27 cellular contexts compared by ENCODE assay signal in the genomic region with DNA sequence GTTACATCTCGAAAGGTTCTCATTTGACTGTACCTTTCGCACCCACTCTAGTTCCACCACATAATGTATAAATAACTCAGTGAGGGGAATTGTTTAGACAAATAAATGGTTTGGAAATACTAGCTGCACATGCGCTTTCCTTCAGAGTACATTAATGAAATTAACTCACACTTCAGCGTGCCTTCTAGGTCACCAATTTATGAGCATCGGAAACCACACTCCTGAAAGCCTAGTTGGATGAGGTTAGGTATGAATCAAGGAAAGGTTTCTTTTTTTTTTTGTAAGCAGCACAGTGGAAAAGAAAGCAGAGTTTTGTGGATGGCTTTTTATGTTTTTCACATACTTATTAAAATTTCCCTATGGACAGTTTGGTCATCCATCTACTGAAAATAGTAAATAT.
"Had no signal": no experiment of that assay in that cellular context is flagged by ENCODE, and none has a peak within 500 bp of the region (broad histone marks: within the 10 kb centered on the region; RNA-seq: fewer than 3 reads in every experiment).

No MANE protein-coding gene starts in this region.

- H3K4me1 Mint-ChIP-seq: activated naive CD4-positive, alpha-beta T cell treated with anti-CD3 and anti-CD28 coated beads, Interleukin-2, amount 10 ng/mL, durations not matched to agents 7 days and 5 days; activated naive CD8-positive, alpha-beta T cell treated with anti-CD3 and anti-CD28 coated beads, Interleukin-2, amount 10 ng/mL, durations not matched to agents 7 days and 5 days; central memory CD8-positive, alpha-beta T cell; naive thymus-derived CD4-positive, alpha-beta T cell had no signal

- DNase-seq: activated CD4-positive, alpha-beta T cell treated with anti-CD3 and anti-CD28 coated beads for 4 hours; activated CD4-positive, alpha-beta T cell treated with anti-CD3 and anti-CD28 coated beads, Interleukin-2, amount 50 U/mL, for 4 hours; activated CD8-positive, alpha-beta memory T cell treated with anti-CD3 and anti-CD28 coated beads, Interleukin-2, amount 50 U/mL, for 4 hours; activated effector memory CD4-positive, alpha-beta T cell treated with anti-CD3 and anti-CD28 coated beads, Interleukin-2, amount 50 U/mL, for 16 hours; activated naive CD4-positive, alpha-beta T cell treated with anti-CD3 and anti-CD28 coated beads, Interleukin-2, amount 10 ng/mL, durations not matched to agents 7 days and 5 days; activated naive CD8-positive, alpha-beta T cell treated with anti-CD3 and anti-CD28 coated beads, Interleukin-2, amount 10 ng/mL, durations not matched to agents 7 days and 5 days; activated T-cell treated with anti-CD3 and anti-CD28 coated beads, Interleukin-2, amount 50 U/mL, for 1 hour; amygdala; endodermal cell; foreskin melanocyte; kidney glomerular epithelial cell; left ventricle myocardium superior; midbrain; naive thymus-derived CD4-positive, alpha-beta T cell; nucleus accumbens; right lobe of liver; stimulated activated CD4-positive, alpha-beta T cell treated with anti-CD3 and anti-CD28 coated beads, Interleukin-2, amount 100 ng/mL, for 48 hours had no signal

- H3K36me3 ChIP-seq: esophagus muscularis mucosa, right lobe of liver, vagina had no signal

- H3K27ac Mint-ChIP-seq: activated naive CD4-positive, alpha-beta T cell treated with anti-CD3 and anti-CD28 coated beads, Interleukin-2, amount 10 ng/mL, durations not matched to agents 7 days and 5 days; activated naive CD8-positive, alpha-beta T cell treated with anti-CD3 and anti-CD28 coated beads, Interleukin-2, amount 10 ng/mL, durations not matched to agents 7 days and 5 days; activated T-helper 1 cell treated with anti-CD3 and anti-CD28 coated beads, Interleukin-12 subunit alpha, Interleukin-12 subunit beta, Interleukin-2, Interleukin-4 antibody, amounts not matched to agents 30 ng/mL and 10 ng/mL and 1 ng/mL, durations not matched to agents 14 hours and 24 hours and 36 hours; dendritic cell treated with granulocyte-macrophage colony-stimulating factor and Interleukin-4, amounts not matched to agents 40 ng/mL and 50 ng/mL, for 4 days; endodermal cell; naive thymus-derived CD4-positive, alpha-beta T cell; stimulated activated naive CD8-positive, alpha-beta T cell treated with anti-CD3 and anti-CD28 coated beads, Interleukin-15, Interleukin-2, amounts not matched to agents 100 ng/mL and 50 ng/mL, for 24 hours; type B pancreatic cell had no signal

- H3K36me3 Mint-ChIP-seq: activated naive CD4-positive, alpha-beta T cell treated with anti-CD3 and anti-CD28 coated beads, Interleukin-2, amount 10 ng/mL, durations not matched to agents 7 days and 5 days; activated naive CD8-positive, alpha-beta T cell treated with anti-CD3 and anti-CD28 coated beads, Interleukin-2, amount 10 ng/mL, durations not matched to agents 7 days and 5 days; naive thymus-derived CD4-positive, alpha-beta T cell; type B pancreatic cell had no signal

- H3K4me3 ChIP-seq: esophagus muscularis mucosa, right lobe of liver, vagina had no signal

- H3K9me3 ChIP-seq: right lobe of liver, vagina had no signal

- H3K27ac ChIP-seq: esophagus muscularis mucosa, parathyroid adenoma, right lobe of liver, vagina, VCaP had no signal

- H3K9me3 Mint-ChIP-seq: activated naive CD4-positive, alpha-beta T cell treated with anti-CD3 and anti-CD28 coated beads, Interleukin-2, amount 10 ng/mL, durations not matched to agents 7 days and 5 days; activated naive CD8-positive, alpha-beta T cell treated with anti-CD3 and anti-CD28 coated beads, Interleukin-2, amount 10 ng/mL, durations not matched to agents 7 days and 5 days; central memory CD8-positive, alpha-beta T cell; dendritic cell treated with granulocyte-macrophage colony-stimulating factor and Interleukin-4, amounts not matched to agents 40 ng/mL and 50 ng/mL, for 4 days; type B pancreatic cell had no signal

- H3K4me1 ChIP-seq: parathyroid adenoma, right lobe of liver had no signal

- H3K4me3 Mint-ChIP-seq: activated naive CD4-positive, alpha-beta T cell treated with anti-CD3 and anti-CD28 coated beads, Interleukin-2, amount 10 ng/mL, durations not matched to agents 7 days and 5 days; activated naive CD8-positive, alpha-beta T cell treated with anti-CD3 and anti-CD28 coated beads, Interleukin-2, amount 10 ng/mL, durations not matched to agents 7 days and 5 days; activated T-helper 1 cell treated with anti-CD3 and anti-CD28 coated beads, Interleukin-12 subunit alpha, Interleukin-12 subunit beta, Interleukin-2, Interleukin-4 antibody, amounts not matched to agents 30 ng/mL and 10 ng/mL and 1 ng/mL, durations not matched to agents 14 hours and 24 hours and 36 hours; central memory CD8-positive, alpha-beta T cell; dendritic cell treated with granulocyte-macrophage colony-stimulating factor and Interleukin-4, amounts not matched to agents 40 ng/mL and 50 ng/mL, for 4 days; endodermal cell; naive thymus-derived CD4-positive, alpha-beta T cell; neural crest cell; stimulated activated naive CD8-positive, alpha-beta T cell treated with anti-CD3 and anti-CD28 coated beads, Interleukin-15, Interleukin-2, amounts not matched to agents 100 ng/mL and 50 ng/mL, for 24 hours; type B pancreatic cell had no signal

- H3K27me3 Mint-ChIP-seq: activated naive CD4-positive, alpha-beta T cell treated with anti-CD3 and anti-CD28 coated beads, Interleukin-2, amount 10 ng/mL, durations not matched to agents 7 days and 5 days; activated naive CD8-positive, alpha-beta T cell treated with anti-CD3 and anti-CD28 coated beads, Interleukin-2, amount 10 ng/mL, durations not matched to agents 7 days and 5 days; central memory CD8-positive, alpha-beta T cell; dendritic cell treated with granulocyte-macrophage colony-stimulating factor and Interleukin-4, amounts not matched to agents 40 ng/mL and 50 ng/mL, for 4 days; type B pancreatic cell had no signal
